ENCODE assay signal across 1 cellular context in genomic region chr17:79789943-79790804, GRCh38.
A peak's percentile ranks its signal among the peaks of the same experiment; 100 is the strongest.
TF ChIP-seq lines count a peak whose summit lies in the region.

No MANE protein-coding gene starts in this region.

TF ChIP-seq in GM12878, 131 proteins besides CTCF, POLR2A, EP300 and RAD21:
- 0 out of 2 replicates have a peak, but pooled peaks have one; percentile 53 for TF ChIP-seq ZNF592 (IDR thresholded peaks at IDR 0.05)
- TF ChIP-seq IKZF1 (conservative IDR thresholded peaks at IDR 0.05), result peak; percentile 41
- TF ChIP-seq ETV6 (conservative IDR thresholded peaks at IDR 0.05 in 1 of 2, IDR thresholded peaks at IDR 0.05 in 1 of 2; ENCODE audit: borderline replicate concordance in 1 of 2, low read depth in 1 of 2), result no peak
- 0 out of 2 replicates have a peak, but pooled peaks have one; percentile 41 for TF ChIP-seq SMARCA5 (IDR thresholded peaks at IDR 0.05)
- TF ChIP-seq CHD2 (IDR thresholded peaks at IDR 0.05; ENCODE audit: borderline replicate concordance, low read depth, low read length), result 0 out of 2 replicates have a peak, but pooled peaks have one; percentile 23
- peak; percentile 51; the same call in 1 of the 2 replicates for TF ChIP-seq GATAD2B (conservative IDR thresholded peaks at IDR 0.05; ENCODE audit: low read depth)
- TF ChIP-seq SMC3 (IDR thresholded peaks at IDR 0.05; ENCODE audit: borderline replicate concordance, low read length), result peak; percentile 77
- TF ChIP-seq DPF2 (IDR thresholded peaks at IDR 0.05), result peak; percentile 29; the same call in 1 of the 2 replicates
- no peak for TF ChIP-seq KDM1A (IDR thresholded peaks at IDR 0.05; ENCODE audit: borderline replicate concordance)
- no peak for TF ChIP-seq ZNF217 (IDR thresholded peaks at IDR 0.05)
- TF ChIP-seq LARP7 (IDR thresholded peaks at IDR 0.05), result peak; percentile 69; the same call in 1 of the 2 replicates
